In genomic region chr15:49169880-49170597, GRCh38 we compare ENCODE assay signal across 1 cellular context.
TF ChIP-seq lines count a peak whose summit lies in the region.

Gene GALK2 (plus strand): TSS chr15:49170247. CDS start chr15:49170323, 76 bp downstream.

TF ChIP-seq in GM23338, 12 proteins besides CTCF, POLR2A, EP300 and RAD21 (continued from another document):
- no peak for TF ChIP-seq REST (IDR thresholded peaks at IDR 0.05; ENCODE audit: unreplicated experiment)
- TF ChIP-seq ZNF331 (CRISPR knock-in tag; IDR thresholded peaks at IDR 0.05; ENCODE audit: low read depth): no peak
- TF ChIP-seq JUNB (IDR thresholded peaks at IDR 0.05; ENCODE audit: unreplicated experiment): no peak
- no peak for TF ChIP-seq STAT1 (IDR thresholded peaks at IDR 0.05; ENCODE audit: unreplicated experiment)
TF ChIP-seq in GM23338: peak in this region for 2.
